Comparison of ENCODE assay signal across 8 cellular contexts in the genomic region with DNA sequence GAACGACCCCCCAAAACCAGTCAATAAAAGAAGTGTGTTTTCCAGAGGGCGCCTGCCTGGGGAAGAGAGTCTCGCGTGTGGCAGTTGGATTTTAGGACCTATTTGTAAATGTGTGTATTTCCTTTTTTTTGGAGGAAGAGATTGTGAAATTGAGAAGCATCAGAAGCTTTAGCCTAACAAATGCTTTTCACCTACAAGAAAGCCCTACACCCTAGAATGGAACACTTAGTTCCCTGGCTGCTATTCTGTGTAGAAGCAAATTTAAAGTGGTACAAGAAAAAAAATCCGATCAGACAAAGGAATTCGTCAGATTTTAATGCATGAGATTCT. TPM values are rescaled to one million over a fixed set of nuclear protein-coding genes. Genes with fewer than 3 reads are reported as not detected.
DNase-seq lines count a peak whose midpoint lies in the region; ATAC-seq and TF ChIP-seq lines count a peak whose summit lies in the region.

No MANE protein-coding gene starts in this region.

- CTCF ChIA-PET in activated CD8-positive, alpha-beta memory T cell treated with anti-CD3 and anti-CD28 coated beads, Interleukin-2, amount 10 ng/mL, durations not matched to agents 7 days and 5 days (lab: Charles Lee) = interaction anchor here (0.7 to 3.0 kb wide), 18 partner anchors 10 to 505 kb away, joined by 3 to 20 read pairs (median 4); a partner anchor contains a TSS

- H3K4me3 Mint-ChIP-seq in activated CD8-positive, alpha-beta memory T cell treated with anti-CD3 and anti-CD28 coated beads, Interleukin-2, amount 10 ng/mL, durations not matched to agents 7 days and 5 days = peak overlapping the region; percentile 82
- H3K4me3 Mint-ChIP-seq in stimulated activated memory B cell treated with anti-CD40 and anti-IgM and Interleukin-4, amounts not matched to agents 10 μg/mL and 1 μg/mL and 100 μg/mL, for 72 hours = peak overlapping the region; percentile 93

- H3K9me3 ChIP-seq in WERI-Rb-1 (ENCODE audit: severe bottlenecking) (no peaks in the 10 kb centered on the region), hepatocyte (ENCODE audit: low read depth) (no peaks in the 10 kb centered on the region)

- WGBS in hepatocyte (ENCODE audit: low lambda C conversion rate, missing lambda C conversion rate) = 0% methylated on average over 6 of the region's 6 CpGs

- H3K36me3 ChIP-seq in WERI-Rb-1 (peaks cover 5% of the 10 kb centered on the region), hepatocyte (replicated peaks; ENCODE audit: insufficient read depth, low read depth) (no peaks in the 10 kb centered on the region)

- peaks cover 21% of the 10 kb centered on the region for H3K4me1 Mint-ChIP-seq in activated CD8-positive, alpha-beta memory T cell treated with anti-CD3 and anti-CD28 coated beads, Interleukin-2, amount 10 ng/mL, durations not matched to agents 7 days and 5 days
- H3K4me1 Mint-ChIP-seq in stimulated activated memory B cell treated with anti-CD40 and anti-IgM and Interleukin-4, amounts not matched to agents 10 μg/mL and 1 μg/mL and 100 μg/mL, for 72 hours = peaks cover 40% of the 10 kb centered on the region

- H3K9me3 Mint-ChIP-seq in activated CD8-positive, alpha-beta memory T cell treated with anti-CD3 and anti-CD28 coated beads, Interleukin-2, amount 10 ng/mL, durations not matched to agents 7 days and 5 days (ENCODE audit: low read depth) = no peaks in the 10 kb centered on the region
- no peaks in the 10 kb centered on the region for H3K9me3 Mint-ChIP-seq in stimulated activated memory B cell treated with anti-CD40 and anti-IgM and Interleukin-4, amounts not matched to agents 10 μg/mL and 1 μg/mL and 100 μg/mL, for 72 hours

- peak overlapping the region; percentile 76 for H3K27ac Mint-ChIP-seq in activated CD8-positive, alpha-beta memory T cell treated with anti-CD3 and anti-CD28 coated beads, Interleukin-2, amount 10 ng/mL, durations not matched to agents 7 days and 5 days
- peak overlapping the region; percentile 77 for H3K27ac Mint-ChIP-seq in stimulated activated memory B cell treated with anti-CD40 and anti-IgM and Interleukin-4, amounts not matched to agents 10 μg/mL and 1 μg/mL and 100 μg/mL, for 72 hours

- ATAC-seq in activated CD8-positive, alpha-beta memory T cell treated with anti-CD3 and anti-CD28 coated beads, Interleukin-2, amount 10 ng/mL, durations not matched to agents 7 days and 5 days = no peak
- ATAC-seq in stimulated activated memory B cell treated with anti-CD40 and anti-IgM and Interleukin-4, amounts not matched to agents 10 μg/mL and 1 μg/mL and 100 μg/mL, for 72 hours = no peak

- DNase-seq in activated CD8-positive, alpha-beta memory T cell treated with anti-CD3 and anti-CD28 coated beads, Interleukin-2, amount 10 ng/mL, durations not matched to agents 7 days and 5 days = no peak
- no peak for DNase-seq in activated CD8-positive, alpha-beta memory T cell treated with anti-CD3 and anti-CD28 coated beads, Interleukin-2, amount 50 U/mL, for 48 hours
- DNase-seq in WERI-Rb-1 (no peak), hepatocyte (ENCODE audit: low spot score) (no peak), HUDEP-2 (lab: John Stamatoyannopoulos, UW; ENCODE audit: unreplicated experiment in 76 of 76) (no peak), GM13976 (ENCODE audit: low spot score) (no peak)
- no peak for DNase-seq in stimulated activated CD4-positive, alpha-beta T cell treated with anti-CD3 and anti-CD28 coated beads, Interleukin-2, amount 100 ng/mL, for 24 hours

- H3K4me2 ChIP-seq in hepatocyte = peak overlapping the region; percentile 79

- peaks cover 58% of the 10 kb centered on the region for H3K79me2 ChIP-seq in hepatocyte

- H3K4me3 ChIP-seq in WERI-Rb-1 (ENCODE audit: low read depth, low read length) = peak overlapping the region; percentile 76
- H3K4me3 ChIP-seq in hepatocyte = peak overlapping the region; percentile 75

- H3K36me3 Mint-ChIP-seq in activated CD8-positive, alpha-beta memory T cell treated with anti-CD3 and anti-CD28 coated beads, Interleukin-2, amount 10 ng/mL, durations not matched to agents 7 days and 5 days = peaks cover 10% of the 10 kb centered on the region
- peaks cover under 1% of the 10 kb centered on the region for H3K36me3 Mint-ChIP-seq in stimulated activated memory B cell treated with anti-CD40 and anti-IgM and Interleukin-4, amounts not matched to agents 10 μg/mL and 1 μg/mL and 100 μg/mL, for 72 hours

- in situ Hi-C loops in GM13976 (cut with MboI; ENCODE audit: low sequenced_read_pairs, unreplicated experiment) = no loop called here

- no peaks in the 10 kb centered on the region for H3K9me2 ChIP-seq in hepatocyte (replicated peaks; ENCODE audit: insufficient read depth)

- no peak overlapping the region for H2AFZ ChIP-seq in hepatocyte

- H3K27me3 Mint-ChIP-seq in activated CD8-positive, alpha-beta memory T cell treated with anti-CD3 and anti-CD28 coated beads, Interleukin-2, amount 10 ng/mL, durations not matched to agents 7 days and 5 days = peaks cover 3% of the 10 kb centered on the region
- H3K27me3 Mint-ChIP-seq in stimulated activated memory B cell treated with anti-CD40 and anti-IgM and Interleukin-4, amounts not matched to agents 10 μg/mL and 1 μg/mL and 100 μg/mL, for 72 hours = no peaks in the 10 kb centered on the region

- H3K27ac ChIP-seq in WERI-Rb-1 = 0 out of 2 replicates have a peak overlapping the region, but pooled peaks have one; percentile 71
- peak overlapping the region; percentile 93 for H3K27ac ChIP-seq in hepatocyte

- H3K27me3 ChIP-seq in WERI-Rb-1 (ENCODE audit: insufficient read depth, low read depth, severe bottlenecking) (no peaks in the 10 kb centered on the region), hepatocyte (no peaks in the 10 kb centered on the region)

- TF ChIP-seq CTCF in WERI-Rb-1 (IDR thresholded peaks at IDR 0.05; ENCODE audit: low read depth, low read length) = no peak
- TF ChIP-seq CTCF in hepatocyte (IDR thresholded peaks at IDR 0.05; ENCODE audit: poor library complexity) = no peak
- TF ChIP-seq CTCF in GM13976 (IDR thresholded peaks at IDR 0.05; ENCODE audit: borderline replicate concordance, control extremely low read depth, extremely low read depth, insufficient read depth, missing control alignments) = no peak

- H4K20me1 ChIP-seq in hepatocyte (ENCODE audit: insufficient read depth, poor library complexity, severe bottlenecking) = peaks cover 29% of the 10 kb centered on the region

- peaks cover 19% of the 10 kb centered on the region for H3K4me1 ChIP-seq in hepatocyte (ENCODE audit: insufficient read depth)

RNA-seq across cellular contexts. Expression of a gene that starts 1.4 kb away (rescaled TPM):
- 10 to 100 TPM; 18.3 to 19.4 TPM for total RNA-seq in activated CD8-positive, alpha-beta memory T cell treated with anti-CD3 and anti-CD28 coated beads, Interleukin-2, amount 10 ng/mL, durations not matched to agents 7 days and 5 days
- total RNA-seq in hepatocyte = 27.0 and 30.2 TPM in 2 replicates
- polyA plus RNA-seq in hepatocyte = 9.9 and 12.2 TPM in 2 replicates
